Comparison of ENCODE assay signal across 9 cellular contexts in genomic region chr3:160027541-160028195, GRCh38. TPM values are rescaled to one million over a fixed set of nuclear protein-coding genes. Genes with fewer than 3 reads are reported as not detected.
A peak's percentile ranks its signal among the peaks of the same experiment; 100 is the strongest.
DNase-seq lines count a peak whose midpoint lies in the region; ATAC-seq lines count a peak whose summit lies in the region.
"Had no signal": no experiment of that assay in that cellular context is flagged by ENCODE, and none has a peak within 500 bp of the region (broad histone marks: within the 10 kb centered on the region; RNA-seq: fewer than 3 reads in every experiment).

No MANE protein-coding gene starts in this region.

- in situ Hi-C loops in KBM-7 (cut with MboI; ENCODE audit: low pct_unique_long_range_greater_than_20kb, low sequenced_read_pairs) (no loop called here), G401 (cut with HindIII; ENCODE audit: low sequenced_read_pairs) (no loop called here)

- peak; percentile 71 for DNase-seq in KBM-7
- peak; percentile 89 for DNase-seq in amniotic epithelial cell (ENCODE audit: low read depth)
- peak; percentile 55 for DNase-seq in stromal cell of bone marrow (ENCODE audit: low read depth)
- DNase-seq in G401 (ENCODE audit: low spot score), result no peak
- no peak for DNase-seq in HPDE6-E6E7 (ENCODE audit: extremely low spot score)
- DNase-seq in mesenteric fat pad (ENCODE audit: low spot score), result no peak

- peak; percentile 93 for ATAC-seq in GM18508 (IDR thresholded peaks at IDR 0.05; ENCODE audit: insufficient read depth, unreplicated experiment)
- peak; percentile 86 for ATAC-seq in GM21825 (IDR thresholded peaks at IDR 0.05; ENCODE audit: unreplicated experiment)

RNA-seq across cellular contexts. Expression of gene IL12A, which starts 39.0 kb away (rescaled TPM):
- total RNA-seq in G401 (2014; rRNA removed; shearing (Covaris generic)), result 0.49 and 1.4 TPM in 2 replicates
- 0.29 TPM for total RNA-seq in mesenteric fat pad
- total RNA-seq: activated CD8-positive, alpha-beta memory T cell treated with anti-CD3 and anti-CD28 coated beads for 36 hours had no signal

Comparison
In these comparisons a context has a peak if more than half of its experiments do, and no peak if none do; other contexts are left out.
1. DNase-seq: peak in KBM-7 (single experiment), amniotic epithelial cell (single experiment) and stromal cell of bone marrow (single experiment); none in G401 (single experiment), HPDE6-E6E7 (single experiment) and mesenteric fat pad (single experiment).